Comparison of ENCODE assay signal across 8 cellular contexts in the genomic region with DNA sequence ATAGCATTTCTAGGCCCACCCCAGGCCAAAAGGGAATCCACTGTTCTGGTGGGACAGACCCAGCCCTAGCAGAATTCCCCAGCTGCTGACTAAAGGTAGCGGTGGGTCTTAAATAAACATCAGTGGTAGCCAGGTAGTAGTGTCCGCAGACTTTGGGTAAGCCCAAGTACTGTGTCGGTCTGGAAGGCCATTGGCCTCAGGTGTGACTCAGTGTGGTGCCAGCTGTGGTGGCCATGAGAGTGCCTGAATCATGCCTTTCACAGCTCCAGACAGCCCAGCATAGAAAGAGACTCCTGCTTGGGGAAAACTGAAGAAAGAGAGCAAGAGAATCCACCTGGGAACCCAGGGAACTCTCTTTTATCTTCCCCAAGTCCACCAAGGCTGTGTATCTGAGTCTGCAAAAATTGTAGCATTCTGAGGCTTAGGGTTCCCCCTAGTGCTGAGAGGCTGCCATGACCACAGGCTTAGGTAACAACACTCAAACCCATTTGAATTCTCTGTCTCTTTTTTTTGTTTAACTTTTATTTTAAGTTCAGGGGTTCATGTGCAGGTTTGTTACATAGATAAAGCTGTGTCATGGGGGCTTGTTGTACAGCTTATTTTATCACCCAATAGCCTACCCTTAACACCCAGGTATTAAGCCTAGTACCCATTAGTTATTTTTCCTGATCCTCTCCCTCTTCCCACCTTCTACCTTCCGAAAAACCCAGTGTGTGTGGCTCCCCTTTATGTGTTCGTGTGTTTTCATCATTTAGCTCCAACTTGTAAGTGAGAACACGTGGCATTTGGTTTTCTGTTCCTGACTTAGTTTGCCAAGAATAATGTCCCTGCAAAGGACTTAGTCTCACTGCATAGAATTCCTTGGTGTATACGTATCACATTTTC. TPM values are rescaled to one million over a fixed set of nuclear protein-coding genes. Genes with fewer than 3 reads are reported as not detected.
DNase-seq lines count a peak whose midpoint lies in the region; ATAC-seq and TF ChIP-seq lines count a peak whose summit lies in the region.

No MANE protein-coding gene starts in this region.

- peak overlapping the region; percentile 61 for H3K27ac ChIP-seq in C4-2B
- H3K27ac ChIP-seq in dorsolateral prefrontal cortex, result no peak overlapping the region

- no peaks in the 10 kb centered on the region for H3K36me3 Mint-ChIP-seq in activated CD4-positive, alpha-beta T cell treated with anti-CD3 and anti-CD28 coated beads for 36 hours (ENCODE audit: low read depth)

- no peak overlapping the region for H3K27ac Mint-ChIP-seq in activated CD4-positive, alpha-beta T cell treated with anti-CD3 and anti-CD28 coated beads for 36 hours

- H3K27me3 ChIP-seq in dorsolateral prefrontal cortex, result peaks cover 0 to 4% (median 0%) of the 10 kb centered on the region in 45 donors

- peaks cover 3% of the 10 kb centered on the region for H3K27me3 Mint-ChIP-seq in activated CD4-positive, alpha-beta T cell treated with anti-CD3 and anti-CD28 coated beads for 36 hours

- peak; percentile 57 for ATAC-seq in GM21367 (IDR thresholded peaks at IDR 0.05; ENCODE audit: unreplicated experiment)
- ATAC-seq in activated CD4-positive, alpha-beta T cell treated with anti-CD3 and anti-CD28 coated beads for 36 hours, result peak; percentile 79

- TF ChIP-seq CTCF in C4-2B (conservative IDR thresholded peaks at IDR 0.05) (peak; percentile 92), dorsolateral prefrontal cortex (IDR thresholded peaks at IDR 0.05 in 54 of 56, conservative IDR thresholded peaks at IDR 0.05 in 2 of 56; ENCODE audit: low read depth in 1 of 56, partially characterized antibody in 56 of 56) (peak; percentile 44 to 92 (median 78))

- DNase-seq in NCI-H1930 (lab: John Stamatoyannopoulos, UW) (peak; percentile 13 to 60), dorsolateral prefrontal cortex (peak in 6 of 10 donors; percentile 19 to 71 (median 60)), lung microvascular endothelial cell (ENCODE audit: low read depth in 2 of 2) (peak; percentile 72 to 78), NCI-H2029 (lab: John Stamatoyannopoulos, UW) (no peak)
- peak; percentile 71 for DNase-seq in activated CD4-positive, alpha-beta T cell treated with anti-CD3 and anti-CD28 coated beads for 36 hours
- DNase-seq in stimulated activated CD8-positive, alpha-beta memory T cell treated with anti-CD3 and anti-CD28 coated beads, Interleukin-7, amount 100 ng/mL, for 24 hours (ENCODE audit: low read depth), result peak; percentile 12

- H3K9me3 Mint-ChIP-seq in activated CD4-positive, alpha-beta T cell treated with anti-CD3 and anti-CD28 coated beads for 36 hours (ENCODE audit: low read depth), result no peaks in the 10 kb centered on the region

- no peak overlapping the region for H3K4me3 ChIP-seq in dorsolateral prefrontal cortex

- intact Hi-C loops in activated CD4-positive, alpha-beta T cell treated with anti-CD3 and anti-CD28 coated beads for 36 hours (cut with DNase I, micrococcal nuclease), result loop anchor here (1.0 to 5.0 kb wide), 3 partner anchors 83 to 241 kb away; no protein-coding TSS in a partner anchor
- intact Hi-C loops in dorsolateral prefrontal cortex (cut with DNase I), result loop anchor here (1.0 to 5.0 kb wide), 3 partner anchors 177 to 243 kb away; no protein-coding TSS in a partner anchor

- H3K4me1 Mint-ChIP-seq in activated CD4-positive, alpha-beta T cell treated with anti-CD3 and anti-CD28 coated beads for 36 hours, result no peaks in the 10 kb centered on the region

- H3K4me3 Mint-ChIP-seq in activated CD4-positive, alpha-beta T cell treated with anti-CD3 and anti-CD28 coated beads for 36 hours, result no peak overlapping the region

- CTCF ChIA-PET in activated CD4-positive, alpha-beta T cell treated with anti-CD3 and anti-CD28 coated beads for 36 hours (lab: Charles Lee), result interaction anchor here (0.6 to 1.2 kb wide), 10 partner anchors 11 to 240 kb away, joined by 3 to 5 read pairs (median 4); no protein-coding TSS in a partner anchor

- POLR2A ChIA-PET in activated CD4-positive, alpha-beta T cell treated with anti-CD3 and anti-CD28 coated beads for 36 hours (lab: Charles Lee), result no interaction called here

RNA-seq across cellular contexts. Expression of a gene that starts 16.7 kb away (rescaled TPM):
- total RNA-seq in activated CD4-positive, alpha-beta T cell treated with anti-CD3 and anti-CD28 coated beads for 36 hours, result not detected
- total RNA-seq in dorsolateral prefrontal cortex (10 to 100 TPM in 16 of 120 experiments, 1 to 10 TPM in 104; 2.6 to 18.3 (median 6.3) TPM), lung microvascular endothelial cell (3.2 and 10.2 TPM in 2 replicates)

RNA-seq across cellular contexts. Expression of a gene that starts 43.0 kb away (rescaled TPM):
- total RNA-seq in activated CD4-positive, alpha-beta T cell treated with anti-CD3 and anti-CD28 coated beads for 36 hours, result not detected
- total RNA-seq in dorsolateral prefrontal cortex (100 to 1,000 TPM in 4 of 120 experiments, 10 to 100 TPM in 79, 1 to 10 TPM in 35, under 1 TPM in 2; 0.64 to 246 (median 14.9) TPM), lung microvascular endothelial cell (under 0.01 TPM in 1 of 2 replicates, not detected in the other)
